Comparison of ENCODE assay signal across 9 cellular contexts in the genomic region with DNA sequence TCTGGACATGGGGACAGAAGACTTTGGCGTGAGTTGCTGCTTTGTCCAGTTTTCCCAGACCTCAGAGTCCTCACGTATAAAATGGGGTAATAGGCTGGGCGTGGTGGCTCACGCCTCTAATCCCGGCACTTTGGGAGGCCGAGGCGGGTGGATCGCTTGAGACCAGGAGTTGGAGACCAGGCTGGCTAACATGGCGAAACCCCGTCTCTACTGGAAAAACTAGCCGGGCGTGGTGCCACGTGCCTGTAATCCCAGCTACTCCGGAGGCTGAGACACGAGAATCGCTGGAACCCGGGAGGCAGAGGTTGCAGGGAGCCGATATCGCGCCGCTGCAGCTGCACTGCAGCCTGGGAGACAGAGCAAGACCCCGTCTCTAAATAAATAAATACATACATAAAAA.
"Had no signal": no experiment of that assay in that cellular context is flagged by ENCODE, and none has a peak within 500 bp of the region (broad histone marks: within the 10 kb centered on the region; RNA-seq: fewer than 3 reads in every experiment).

No MANE protein-coding gene starts in this region.

- H3K4me3 ChIP-seq: GM23338 had no signal

- H3K9me3 Mint-ChIP-seq: GM23338, H9, IgD-negative memory B cell had no signal

- FAIRE-seq: H1, H54, HepG2 had no signal

- H3K4me3 Mint-ChIP-seq: GM23338, H9, IgD-negative memory B cell had no signal

- H3K27ac Mint-ChIP-seq: GM23338, IgD-negative memory B cell had no signal

- H3K27me3 Mint-ChIP-seq: IgD-negative memory B cell had no signal

- H3K27ac ChIP-seq: HL-60 had no signal

- ATAC-seq: HepG2 had no signal

- DNase-seq: H9, HCEC 1CT, KBM-7 had no signal

- H3K4me1 Mint-ChIP-seq: IgD-negative memory B cell had no signal
